Comparison of ENCODE assay signal across 16 cellular contexts in genomic region chr5:146208916-146209522, GRCh38. TPM values are rescaled to one million over a fixed set of nuclear protein-coding genes. Genes with fewer than 3 reads are reported as not detected.
A peak's percentile ranks its signal among the peaks of the same experiment; 100 is the strongest.
DNase-seq lines count a peak whose midpoint lies in the region; ATAC-seq, FAIRE-seq and TF ChIP-seq lines count a peak whose summit lies in the region.
"Had no signal": no experiment of that assay in that cellular context is flagged by ENCODE, and none has a peak within 500 bp of the region (broad histone marks: within the 10 kb centered on the region; RNA-seq: fewer than 3 reads in every experiment).

No MANE protein-coding gene starts in this region.

- H3K4me2 ChIP-seq in DOHH2 (ENCODE audit: low read length) = no peak overlapping the region
- H3K4me2 ChIP-seq: hepatocyte had no signal

- H3K36me3 ChIP-seq in DOHH2 (ENCODE audit: control insufficient read depth, low read length) (no peaks in the 10 kb centered on the region; the same call in 1 of the 2 replicates), brain microvascular endothelial cell (replicated peaks) (no peaks in the 10 kb centered on the region)

- H3K4me1 Mint-ChIP-seq in nephron progenitor cell = peaks cover 4% of the 10 kb centered on the region

- no peak for FAIRE-seq in frontal cortex (lab: Jason Lieb, UNC)

- no peak overlapping the region for H3K4me3 Mint-ChIP-seq in nephron progenitor cell
- H3K4me3 Mint-ChIP-seq: activated naive CD8-positive, alpha-beta T cell treated with anti-CD3 and anti-CD28 coated beads, Interleukin-2, amount 10 ng/mL, durations not matched to agents 7 days and 5 days had no signal

- no peaks in the 10 kb centered on the region for H3K9me2 ChIP-seq in DOHH2 (replicated peaks; ENCODE audit: control insufficient read depth, low read length)

- H3K27ac ChIP-seq in DOHH2 (ENCODE audit: low read depth, low read length) (no peak overlapping the region), brain microvascular endothelial cell (no peak overlapping the region)
- H3K27ac ChIP-seq: hepatocyte had no signal

- H3K79me2 ChIP-seq in DOHH2 (ENCODE audit: control insufficient read depth, low read length) = peaks cover 99% of the 10 kb centered on the region

- peaks cover 21% of the 10 kb centered on the region for H3K36me3 Mint-ChIP-seq in nephron progenitor cell (ENCODE audit: low read depth)

- ATAC-seq in HG03159 (IDR thresholded peaks at IDR 0.05; ENCODE audit: unreplicated experiment) = peak; percentile 53
- no peak for ATAC-seq in GM19455 (IDR thresholded peaks at IDR 0.05; ENCODE audit: unreplicated experiment)
- ATAC-seq in HG03139 (IDR thresholded peaks at IDR 0.05; ENCODE audit: unreplicated experiment) = no peak

- TF ChIP-seq CTCF in DOHH2 (IDR thresholded peaks at IDR 0.05; ENCODE audit: low read depth, low read length, poor library complexity, severe bottlenecking) = peak; percentile 13
- TF ChIP-seq CTCF in brain microvascular endothelial cell (IDR thresholded peaks at IDR 0.05; ENCODE audit: low read depth, low read length, missing control alignments) = peak; percentile 28
- TF ChIP-seq CTCF in nephron progenitor cell (IDR thresholded peaks at IDR 0.05) = peak; percentile 23

- DNase-seq in brain microvascular endothelial cell (no peak), nephron progenitor cell (no peak), NCI-H446 (lab: John Stamatoyannopoulos, UW) (no peak), frontal cortex (ENCODE audit: low spot score in 2 of 2) (no peak)
- DNase-seq: activated naive CD8-positive, alpha-beta T cell treated with anti-CD3 and anti-CD28 coated beads, Interleukin-2, amount 10 ng/mL, durations not matched to agents 7 days and 5 days; DMS79; mesenchymal stem cell; NCI-H1417 treated with DMSO at 0.1 percent for 48 hours; NCI-H774; stimulated activated CD4-positive, alpha-beta T cell treated with anti-CD3 and anti-CD28 coated beads, Interleukin-1b, Interleukin-23, amount 100 ng/mL, for 48 hours; stimulated activated naive CD4-positive, alpha-beta T cell treated with Interleukin-2 at 50 U/mL for 16 hours had no signal

- H4K20me1 ChIP-seq in DOHH2 (ENCODE audit: control insufficient read depth, insufficient read depth, low read depth, low read length) = peaks cover 15% of the 10 kb centered on the region

- H3F3A ChIP-seq in DOHH2 (ENCODE audit: control insufficient read depth, insufficient read depth) = 0 out of 2 replicates have a peak, but pooled peaks cover 4% of the 10 kb centered on the region

- H3K9me3 Mint-ChIP-seq in nephron progenitor cell = peaks cover 4% of the 10 kb centered on the region
- H3K9me3 Mint-ChIP-seq: activated naive CD8-positive, alpha-beta T cell treated with anti-CD3 and anti-CD28 coated beads, Interleukin-2, amount 10 ng/mL, durations not matched to agents 7 days and 5 days had no signal

- H3K4me1 ChIP-seq in DOHH2 (ENCODE audit: control insufficient read depth, low read length) = peaks cover 42% of the 10 kb centered on the region

- H3K27me3 Mint-ChIP-seq in nephron progenitor cell (ENCODE audit: low read depth, poor library complexity) = no peaks in the 10 kb centered on the region
- H3K27me3 Mint-ChIP-seq: activated naive CD8-positive, alpha-beta T cell treated with anti-CD3 and anti-CD28 coated beads, Interleukin-2, amount 10 ng/mL, durations not matched to agents 7 days and 5 days had no signal

- H3K27me3 ChIP-seq in DOHH2 (ENCODE audit: control insufficient read depth, low read length) = no peaks in the 10 kb centered on the region
- no peaks in the 10 kb centered on the region for H3K27me3 ChIP-seq in brain microvascular endothelial cell (replicated peaks)
- H3K27me3 ChIP-seq: hepatocyte had no signal

- no peak overlapping the region for H3K4me3 ChIP-seq in DOHH2 (ENCODE audit: low read length)
- no peak overlapping the region for H3K4me3 ChIP-seq in brain microvascular endothelial cell (ENCODE audit: low read depth, low read length)
- H3K4me3 ChIP-seq: hepatocyte had no signal

- no peak overlapping the region for H3K27ac Mint-ChIP-seq in nephron progenitor cell
- H3K27ac Mint-ChIP-seq: activated naive CD8-positive, alpha-beta T cell treated with anti-CD3 and anti-CD28 coated beads, Interleukin-2, amount 10 ng/mL, durations not matched to agents 7 days and 5 days had no signal

- in situ Hi-C loops in brain microvascular endothelial cell (cut with HindIII; ENCODE audit: low pct_ligation_motif_present, low sequenced_read_pairs) = no loop called here

- no peaks in the 10 kb centered on the region for H3K9me3 ChIP-seq in DOHH2 (ENCODE audit: control insufficient read depth, insufficient read depth, low read length)

RNA-seq across cellular contexts. Expression of gene RBM27, which starts 5.6 kb away (rescaled TPM):
- total RNA-seq in frontal cortex = 42.0 TPM

RNA-seq across cellular contexts. Expression of gene LARS1, which starts 26.6 kb away (rescaled TPM):
- 171 TPM for total RNA-seq in frontal cortex
